ENCODE assay signal across 36 cellular contexts in the genomic region with DNA sequence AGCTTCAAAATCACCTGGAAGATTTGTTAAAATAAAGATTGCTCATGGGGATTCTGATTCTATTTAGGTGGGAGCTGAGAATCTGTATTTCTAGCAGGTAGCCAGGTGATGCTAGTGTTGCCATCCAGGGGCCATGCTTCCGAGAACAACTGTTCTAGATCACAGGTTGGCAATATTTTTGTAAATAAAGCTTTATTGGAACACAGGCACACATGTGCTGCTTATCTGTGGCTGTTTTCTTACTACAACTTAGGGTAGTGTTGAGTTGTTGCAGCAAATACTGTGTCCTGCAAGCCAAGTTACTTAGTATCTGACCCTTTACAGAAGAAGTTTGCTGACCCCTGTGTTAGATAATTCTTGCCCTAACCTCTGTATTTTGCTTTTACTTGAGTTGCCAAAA.
"Had no signal": no experiment of that assay in that cellular context is flagged by ENCODE, and none has a peak within 500 bp of the region (broad histone marks: within the 10 kb centered on the region; RNA-seq: fewer than 3 reads in every experiment).

No MANE protein-coding gene starts in this region.

- H3K27me3 ChIP-seq: MG63 had no signal

- DNase-seq: Kasumi-1, MG63, MM.1S, MV-4-11, NCI-H1048, NCI-H1092, NCI-H1092 treated with DMSO at 0.1 percent for 48 hours, NCI-H1105, NCI-H1105 treated with DMSO at 0.1 percent for 48 hours, NCI-H1417, NCI-H1417 treated with DMSO at 0.1 percent for 48 hours, NCI-H1436, NCI-H1436 treated with DMSO at 0.1 percent for 48 hours, NCI-H146, NCI-H1694, NCI-H1694 treated with DMSO at 0.1 percent for 48 hours, NCI-H187, NCI-H187 treated with DMSO at 0.1 percent for 48 hours, NCI-H1930, NCI-H2029, NCI-H2029 treated with DMSO at 0.1 percent for 48 hours, NCI-H2081, NCI-H2081 treated with DMSO at 0.1 percent for 48 hours, NCI-H2107, NCI-H2171, NCI-H2171 treated with DMSO at 0.1 percent for 48 hours, NCI-H2227 treated with DMSO at 0.1 percent for 48 hours, NCI-H226, NCI-H345, NCI-H446, NCI-H446 treated with DMSO at 0.1 percent for 48 hours, NCI-H510A, NCI-H510A treated with DMSO at 0.1 percent for 48 hours, NCI-H524, NCI-H524 treated with DMSO at 0.1 percent for 48 hours, NCI-H526 had no signal

- H3K4me3 ChIP-seq: MG63 had no signal

- H3K36me3 ChIP-seq: MG63 had no signal
